Comparison of ENCODE assay signal across 8 cellular contexts in genomic region chr7:111894518-111894917, GRCh38.
"Had no signal": no experiment of that assay in that cellular context is flagged by ENCODE, and none has a peak within 500 bp of the region (broad histone marks: within the 10 kb centered on the region; RNA-seq: fewer than 3 reads in every experiment).

No MANE protein-coding gene starts in this region.

- H3K4me1 Mint-ChIP-seq: IgD-negative memory B cell had no signal

- H3K27ac ChIP-seq: HL-60 had no signal

- DNase-seq: GOT3, H7, HCEC 1CT, KG1 had no signal

- ATAC-seq: HepG2, K562 had no signal

- H3K27ac Mint-ChIP-seq: IgD-negative memory B cell had no signal

- H3K27me3 Mint-ChIP-seq: IgD-negative memory B cell had no signal

- H3K9me3 Mint-ChIP-seq: IgD-negative memory B cell had no signal

- H3K4me3 Mint-ChIP-seq: IgD-negative memory B cell had no signal

- H3K4me3 ChIP-seq: K562 had no signal

- H3K36me3 Mint-ChIP-seq: IgD-negative memory B cell had no signal
